ENCODE assay signal across 9 cellular contexts in genomic region chr2:69781321-69782248, GRCh38. TPM values are rescaled to one million over a fixed set of nuclear protein-coding genes. Genes with fewer than 3 reads are reported as not detected.
DNase-seq lines count a peak whose midpoint lies in the region; ATAC-seq, FAIRE-seq and TF ChIP-seq lines count a peak whose summit lies in the region.
"Had no signal": no experiment of that assay in that cellular context is flagged by ENCODE, and none has a peak within 500 bp of the region (broad histone marks: within the 10 kb centered on the region; RNA-seq: fewer than 3 reads in every experiment).

No MANE protein-coding gene starts in this region.

- no peak overlapping the region for H4K5ac ChIP-seq in H9 (ENCODE audit: insufficient read length, low read depth, low read length)

- no peak overlapping the region; a peak in 1 of 7 replicates for H3K27ac Mint-ChIP-seq in H9
- H3K27ac Mint-ChIP-seq in glutamatergic neuron (ENCODE audit: unreplicated experiment), result peak overlapping the region; percentile 53
- no peak overlapping the region for H3K27ac Mint-ChIP-seq in T-cell
- no peak overlapping the region for H3K27ac Mint-ChIP-seq in stimulated activated naive CD8-positive, alpha-beta T cell treated with anti-CD3 and anti-CD28 coated beads, Interleukin-15, amount 100 ng/mL, for 72 hours

- H3K9ac ChIP-seq in H9 (ENCODE audit: extremely low read depth, insufficient read length, low read length), result no peak overlapping the region

- no peak overlapping the region for H3K4ac ChIP-seq in H9 (ENCODE audit: low read depth, low read length)

- peaks cover 11% of the 10 kb centered on the region for H3K4me1 ChIP-seq in H9 (ENCODE audit: insufficient read depth, low read length)

- H3K23ac ChIP-seq in H9 (ENCODE audit: insufficient read length, low read depth, low read length), result peak overlapping the region; percentile 41

- no peak overlapping the region for H4K91ac ChIP-seq in H9 (ENCODE audit: insufficient read length, low read depth, low read length)

- H3K79me1 ChIP-seq in H9 (ENCODE audit: insufficient read depth, low read depth, low read length, poor library complexity, severe bottlenecking), result no peaks in the 10 kb centered on the region

- no peaks in the 10 kb centered on the region for H3K27me3 ChIP-seq in H9 (ENCODE audit: insufficient read depth, low read length)

- H2BK20ac ChIP-seq in H9 (ENCODE audit: low read depth, low read length, poor library complexity, severe bottlenecking), result no peak overlapping the region

- no peak overlapping the region for H3K4me2 ChIP-seq in H9 (ENCODE audit: insufficient read depth, insufficient read length, low read length)

- H3K14ac ChIP-seq in H9 (ENCODE audit: insufficient read depth, low read length), result no peak overlapping the region

- H2BK12ac ChIP-seq in H9 (ENCODE audit: insufficient read length, low read depth, low read length), result peak overlapping the region; percentile 90

- H3K9me3 Mint-ChIP-seq in H9, result peaks cover 5 to 6% of the 10 kb centered on the region in 2 experiments; a peak in 4 of 5 replicates
- H3K9me3 Mint-ChIP-seq in glutamatergic neuron (ENCODE audit: unreplicated experiment), result no peaks in the 10 kb centered on the region
- H3K9me3 Mint-ChIP-seq in T-cell, result no peaks in the 10 kb centered on the region
- H3K9me3 Mint-ChIP-seq in stimulated activated naive CD8-positive, alpha-beta T cell treated with anti-CD3 and anti-CD28 coated beads, Interleukin-15, amount 100 ng/mL, for 72 hours, result no peaks in the 10 kb centered on the region

- no peak overlapping the region for H2BK5ac ChIP-seq in H9 (ENCODE audit: insufficient read length, low read length)

- no CpG with 5 or more reads among the region's 5 CpGs for whole genome bisulfite sequencing in H9 (ENCODE audit: extremely low coverage, insufficient read length, low lambda C conversion rate)

- TF ChIP-seq CTCF in 22Rv1 (IDR thresholded peaks at IDR 0.05) (no peak), H9 (conservative IDR thresholded peaks at IDR 0.05) (no peak), glutamatergic neuron (IDR thresholded peaks at IDR 0.05; ENCODE audit: partially characterized antibody, unreplicated experiment) (no peak), D721Med (IDR thresholded peaks at IDR 0.05; ENCODE audit: insufficient read depth, missing control alignments) (no peak)

- H3K27ac ChIP-seq in 22Rv1 (peak overlapping the region; percentile 66), H9 (ENCODE audit: insufficient read length, low read depth, low read length) (no peak overlapping the region)

- CTCF ChIA-PET in T-cell (lab: Charles Lee), result no interaction called here

- H3K36me3 Mint-ChIP-seq in H9 (ENCODE audit: insufficient read depth in 1 of 3, low read depth in 3 of 3), result peaks cover 0 to 6% (median 2%) of the 10 kb centered on the region in 3 experiments; a peak in 2 of 7 replicates
- H3K36me3 Mint-ChIP-seq in glutamatergic neuron (ENCODE audit: unreplicated experiment), result peaks cover 3% of the 10 kb centered on the region
- peaks cover 6% of the 10 kb centered on the region for H3K36me3 Mint-ChIP-seq in T-cell

- no peaks in the 10 kb centered on the region for H3K79me2 ChIP-seq in H9 (ENCODE audit: insufficient read depth, low read length)

- peak overlapping the region; percentile 46 for H3K18ac ChIP-seq in H9 (ENCODE audit: insufficient read length, low read depth, low read length)

- no peak overlapping the region for H2BK15ac ChIP-seq in H9 (ENCODE audit: low read depth, low read length)

- H3K27me3 Mint-ChIP-seq in H9 (ENCODE audit: low read depth) (no peaks in the 10 kb centered on the region), glutamatergic neuron (ENCODE audit: unreplicated experiment) (no peaks in the 10 kb centered on the region), T-cell (no peaks in the 10 kb centered on the region)
- no peaks in the 10 kb centered on the region for H3K27me3 Mint-ChIP-seq in stimulated activated naive CD8-positive, alpha-beta T cell treated with anti-CD3 and anti-CD28 coated beads, Interleukin-15, amount 100 ng/mL, for 72 hours
- H3K27me3 Mint-ChIP-seq: CD4-positive, CD25-positive, alpha-beta regulatory T cell had no signal

- POLR2A ChIA-PET in T-cell (lab: Charles Lee), result no interaction called here

- no peaks in the 10 kb centered on the region for H3K23me2 ChIP-seq in H9 (ENCODE audit: insufficient read length, low read depth, low read length, poor library complexity, severe bottlenecking)

- no peak overlapping the region for H2AFZ ChIP-seq in H9 (ENCODE audit: low read length)

- no peak overlapping the region for H2AK5ac ChIP-seq in H9 (ENCODE audit: insufficient read length, low read length)

- H3K4me3 Mint-ChIP-seq in H9 (no peak overlapping the region), glutamatergic neuron (ENCODE audit: unreplicated experiment) (no peak overlapping the region), T-cell (no peak overlapping the region)
- H3K4me3 Mint-ChIP-seq in stimulated activated naive CD8-positive, alpha-beta T cell treated with anti-CD3 and anti-CD28 coated beads, Interleukin-15, amount 100 ng/mL, for 72 hours, result no peak overlapping the region
- H3K4me3 Mint-ChIP-seq: CD4-positive, CD25-positive, alpha-beta regulatory T cell had no signal

- H3K4me1 Mint-ChIP-seq in H9 (peaks cover 37 to 42% of the 10 kb centered on the region in 2 experiments), glutamatergic neuron (ENCODE audit: low read depth, unreplicated experiment) (peaks cover 20% of the 10 kb centered on the region), T-cell (peaks cover 0 to under 1% (median 0%) of the 10 kb centered on the region in 3 donors)
- peaks cover 9% of the 10 kb centered on the region for H3K4me1 Mint-ChIP-seq in stimulated activated naive CD8-positive, alpha-beta T cell treated with anti-CD3 and anti-CD28 coated beads, Interleukin-15, amount 100 ng/mL, for 72 hours

- no peak overlapping the region for H4K8ac ChIP-seq in H9 (replicated peaks; ENCODE audit: insufficient read length, low read depth, low read length)

- FAIRE-seq in D721Med (lab: Jason Lieb, UNC), result no peak

- no peaks in the 10 kb centered on the region for H3K9me3 ChIP-seq in H9 (ENCODE audit: control insufficient read depth, low read depth, low read length)

- DNase-seq in H9 (no peak), NCI-H345 (lab: John Stamatoyannopoulos, UW) (peak; percentile 56), glutamatergic neuron (no peak), D721Med (ENCODE audit: insufficient read length, low spot score) (no peak), T-cell (no peak)
- DNase-seq in stimulated activated naive CD8-positive, alpha-beta T cell treated with anti-CD3 and anti-CD28 coated beads, Interleukin-15, amount 100 ng/mL, for 72 hours, result no peak
- DNase-seq: CD4-positive, CD25-positive, alpha-beta regulatory T cell had no signal

- ATAC-seq in T-cell (replicated peaks in 1 of 4) (no peak), HG02981 (IDR thresholded peaks at IDR 0.05; ENCODE audit: unreplicated experiment) (no peak)
- ATAC-seq in stimulated activated naive CD8-positive, alpha-beta T cell treated with anti-CD3 and anti-CD28 coated beads, Interleukin-15, amount 100 ng/mL, for 72 hours, result no peak

- H4K20me1 ChIP-seq in H9 (ENCODE audit: control insufficient read depth, insufficient read depth, insufficient read length), result no peaks in the 10 kb centered on the region

- H3T11ph ChIP-seq in H9 (ENCODE audit: low read length), result peak overlapping the region; percentile 27

- no peak overlapping the region for H2BK120ac ChIP-seq in H9 (ENCODE audit: low read depth, low read length, poor library complexity, severe bottlenecking)

- no peak overlapping the region for H3K56ac ChIP-seq in H9 (ENCODE audit: insufficient read length, low read depth, low read length)

RNA-seq across cellular contexts. Expression of gene ANXA4, which starts 39.7 kb away (rescaled TPM):
- total RNA-seq in H9 (2021) (14.3 and 14.4 TPM in 2 replicates), glutamatergic neuron (ENCODE audit: unreplicated experiment) (3.1 TPM), T-cell (10 to 100 TPM; 10.4 to 27.6 (median 20.0) TPM)

RNA-seq across cellular contexts. Expression of gene GMCL1, which starts 47.9 kb away (rescaled TPM):
- total RNA-seq in H9 (2021) (18.6 and 20.6 TPM in 2 replicates), glutamatergic neuron (ENCODE audit: unreplicated experiment) (11.6 TPM), T-cell (10 to 100 TPM; 25.4 to 32.0 (median 27.8) TPM)
